8 cellular contexts compared by ENCODE assay signal in the genomic region with DNA sequence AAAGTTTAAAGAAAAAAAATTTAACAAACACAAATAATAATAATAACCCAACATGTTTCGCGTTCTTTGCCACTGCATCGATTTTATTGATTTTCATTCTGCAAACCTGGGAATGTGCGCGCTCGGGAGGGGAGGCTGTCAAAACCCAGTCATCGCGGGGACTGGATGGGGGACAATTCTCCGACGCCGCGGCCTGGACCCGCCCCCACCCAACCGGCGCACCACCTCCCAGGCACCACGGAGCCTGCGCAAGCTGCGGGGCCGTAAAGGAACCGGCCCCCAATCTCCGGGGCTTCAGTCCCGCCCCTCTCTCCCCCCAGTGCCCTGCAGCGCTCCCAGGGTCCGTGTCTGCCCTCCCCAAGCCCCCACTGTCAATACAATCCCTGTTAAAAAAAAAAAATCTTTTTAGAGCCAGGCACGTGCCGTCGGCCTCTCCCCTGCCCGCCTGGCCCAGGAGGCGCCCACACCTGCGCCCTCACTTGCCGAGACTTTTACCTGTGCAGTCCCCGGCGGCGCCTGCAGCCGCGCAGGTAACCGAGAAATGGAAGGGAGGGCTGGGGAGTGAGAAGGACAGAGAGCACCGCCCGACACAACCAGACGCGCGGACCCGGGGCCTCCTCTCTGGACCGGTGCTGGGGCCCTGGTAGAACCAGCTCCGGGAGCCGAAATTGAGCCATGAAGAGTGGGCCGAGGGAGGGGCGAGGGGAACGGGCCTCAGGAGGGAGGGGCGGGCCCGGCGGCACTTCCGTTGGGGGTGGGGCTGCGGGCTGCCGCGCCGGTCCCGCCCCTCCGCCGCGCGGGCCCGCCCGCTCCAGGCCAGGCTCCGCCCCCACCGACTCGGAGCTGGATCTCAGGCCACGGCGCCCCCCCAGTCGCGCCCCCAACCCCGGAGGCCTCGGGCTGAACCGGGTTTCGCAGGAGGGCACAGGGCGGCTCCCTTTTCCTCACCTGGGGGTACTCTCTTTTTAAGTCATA. TPM values are rescaled to one million over a fixed set of nuclear protein-coding genes. Genes with fewer than 3 reads are reported as not detected.
DNase-seq lines count a peak whose midpoint lies in the region; ATAC-seq and TF ChIP-seq lines count a peak whose summit lies in the region.

No MANE protein-coding gene starts in this region.

- DNase-seq in activated CD4-positive, alpha-beta T cell treated with anti-CD3 and anti-CD28 coated beads for 48 hours: peak; percentile 43
- DNase-seq in activated CD4-positive, alpha-beta T cell treated with anti-CD3 and anti-CD28 coated beads, Interleukin-2, amount 50 U/mL, for 1 hour: no peak
- peak in 1 of 2 experiments; percentile 49 for DNase-seq in HL-60 (ENCODE audit: low read depth in 1 of 2, low spot score in 1 of 2)
- DNase-seq in SJSA1 (ENCODE audit: low read depth in 1 of 2, low spot score in 2 of 2): peak; percentile 14 to 56
- peak; percentile 87 for DNase-seq in ecto neural progenitor cell (ENCODE audit: low spot score)
- peak; percentile 83 to 87 (median 85) for DNase-seq in right lobe of liver
- DNase-seq in substantia nigra (lab: John Stamatoyannopoulos, UW): peak in 27 of 49 donors; percentile 24 to 65 (median 43)
- no peak for DNase-seq in pons (ENCODE audit: low spot score)

- H3K27ac ChIP-seq in HL-60 (replicated peaks): peak overlapping the region; percentile 74
- H3K27ac ChIP-seq in SJSA1: no peak overlapping the region
- peak overlapping the region; percentile 63 to 79 (median 75) for H3K27ac ChIP-seq in right lobe of liver
- H3K27ac ChIP-seq in substantia nigra (ENCODE audit: low read depth, low read length, poor library complexity, severe bottlenecking): peak overlapping the region; percentile 68

- 1% methylated on average over 34 of the region's 76 CpGs for WGBS in right lobe of liver (ENCODE audit: insufficient coverage, low coverage, low lambda C conversion rate, missing lambda C conversion rate)

- TF ChIP-seq CTCF in HL-60 (IDR thresholded peaks at IDR 0.05; ENCODE audit: insufficient read depth, low read length): no peak
- peak in 2 of 4 donors; percentile 8 to 14 for TF ChIP-seq CTCF in right lobe of liver (IDR thresholded peaks at IDR 0.05)

- peak; percentile 92 to 96 (median 94) for ATAC-seq in right lobe of liver

- H3K4me1 ChIP-seq in SJSA1 (replicated peaks): 0 out of 2 replicates have a peak, but pooled peaks cover 5% of the 10 kb centered on the region
- no peaks in the 10 kb centered on the region for H3K4me1 ChIP-seq in right lobe of liver

- peak; percentile 47 for TF ChIP-seq POLR2A in right lobe of liver (IDR thresholded peaks at IDR 0.05)

- H3K36me3 ChIP-seq in SJSA1: no peaks in the 10 kb centered on the region
- no peaks in the 10 kb centered on the region for H3K36me3 ChIP-seq in right lobe of liver

- H3K4me3 ChIP-seq in HL-60 (replicated peaks; ENCODE audit: insufficient read depth, low read length) (peak overlapping the region; percentile 92), SJSA1 (peak overlapping the region; percentile 49), right lobe of liver (peak overlapping the region; percentile 55 to 93 (median 70))

- intact Hi-C loops in right lobe of liver (cut with DNase I): loop anchor here (10.0 kb wide), 2 partner anchors 186 to 496 kb away; no protein-coding TSS in a partner anchor

- H3K27me3 ChIP-seq in HL-60 (ENCODE audit: insufficient read depth, poor library complexity, severe bottlenecking) (no peaks in the 10 kb centered on the region), SJSA1 (replicated peaks) (peaks cover 6% of the 10 kb centered on the region), right lobe of liver (no peaks in the 10 kb centered on the region)

- H3K9me3 ChIP-seq in SJSA1 (replicated peaks): no peaks in the 10 kb centered on the region
- H3K9me3 ChIP-seq in right lobe of liver: no peaks in the 10 kb centered on the region

RNA-seq across cellular contexts. Expression of a gene that starts 7.6 kb away (rescaled TPM):
- total RNA-seq in SJSA1 (2014; rRNA removed; shearing (Covaris generic)): 2.6 and 6.0 TPM in 2 replicates
- 1 to 10 TPM; 2.9 to 7.1 (median 5.4) TPM for total RNA-seq in right lobe of liver

RNA-seq across cellular contexts. Expression of a gene that starts 22.2 kb away (rescaled TPM):
- total RNA-seq in SJSA1 (2014; rRNA removed; shearing (Covaris generic)): not detected in 2 replicates
- 10 to 100 TPM in 5 of 6 experiments, 1 to 10 TPM in 1; 9.9 to 19.9 (median 16.3) TPM for total RNA-seq in right lobe of liver

Comparison
In these comparisons a context has a peak if more than half of its experiments do, and no peak if none do; other contexts are left out.
1. DNase-seq: peak in activated CD4-positive, alpha-beta T cell treated with anti-CD3 and anti-CD28 coated beads for 48 hours (single experiment), SJSA1 (2 of 2), ecto neural progenitor cell (single experiment), right lobe of liver (3 of 3) and substantia nigra (27 of 49); none in activated CD4-positive, alpha-beta T cell treated with anti-CD3 and anti-CD28 coated beads, Interleukin-2, amount 50 U/mL, for 1 hour (single experiment) and pons (single experiment).
2. RNA of a gene that starts 22.2 kb away (total RNA-seq): 9.9 to 19.9 TPM in right lobe of liver; not detected in SJSA1; every median in the first group is over 10 times any median in the second.
3. Peak in every context shown above with its lines, with median percentiles within 50 percentile points of each other: H3K4me3 ChIP-seq.